ENCODE assay signal across 1 cellular context in the genomic region with DNA sequence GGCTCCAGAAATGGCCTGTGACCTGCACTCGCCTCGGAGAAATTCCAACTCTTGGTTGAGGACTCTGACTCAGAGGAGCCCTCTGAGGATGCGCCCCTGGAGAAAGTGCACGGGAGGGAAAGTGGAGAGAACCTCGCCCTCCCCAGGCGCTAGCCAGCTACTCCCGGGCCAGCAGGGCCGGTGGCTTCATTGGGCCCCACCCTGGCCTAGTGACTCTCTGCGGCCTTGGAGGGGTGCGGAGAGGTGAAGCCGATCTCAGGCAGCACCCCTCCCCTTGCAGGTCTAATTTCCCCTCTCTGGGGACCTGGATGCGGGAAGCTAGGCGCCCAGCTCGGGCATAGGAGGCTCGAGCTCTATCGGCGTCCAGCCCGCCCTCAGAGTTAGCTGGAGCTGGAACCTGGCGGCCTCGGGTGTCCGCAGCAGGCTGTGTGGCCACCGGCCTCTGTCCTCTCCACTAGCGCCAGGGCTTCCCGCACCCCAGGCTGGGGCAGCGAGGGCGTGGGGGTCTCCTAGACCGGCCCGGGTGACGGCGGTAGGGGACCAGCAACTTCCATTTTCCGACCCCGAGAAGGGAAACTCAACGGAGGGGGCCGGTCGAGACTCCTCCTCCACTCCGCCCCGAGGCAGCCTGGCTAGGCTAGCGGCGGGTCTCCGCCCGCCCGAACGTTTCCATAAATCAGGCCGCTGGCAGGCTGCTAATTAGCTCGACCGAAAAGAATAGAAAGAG.
A peak's percentile ranks its signal among the peaks of the same experiment; 100 is the strongest.
TF ChIP-seq lines count a peak whose summit lies in the region.

No MANE protein-coding gene starts in this region.

TF ChIP-seq in K562, 482 proteins besides CTCF, POLR2A, EP300 and RAD21 (continued from another document):
- TF ChIP-seq, protein P1, sequence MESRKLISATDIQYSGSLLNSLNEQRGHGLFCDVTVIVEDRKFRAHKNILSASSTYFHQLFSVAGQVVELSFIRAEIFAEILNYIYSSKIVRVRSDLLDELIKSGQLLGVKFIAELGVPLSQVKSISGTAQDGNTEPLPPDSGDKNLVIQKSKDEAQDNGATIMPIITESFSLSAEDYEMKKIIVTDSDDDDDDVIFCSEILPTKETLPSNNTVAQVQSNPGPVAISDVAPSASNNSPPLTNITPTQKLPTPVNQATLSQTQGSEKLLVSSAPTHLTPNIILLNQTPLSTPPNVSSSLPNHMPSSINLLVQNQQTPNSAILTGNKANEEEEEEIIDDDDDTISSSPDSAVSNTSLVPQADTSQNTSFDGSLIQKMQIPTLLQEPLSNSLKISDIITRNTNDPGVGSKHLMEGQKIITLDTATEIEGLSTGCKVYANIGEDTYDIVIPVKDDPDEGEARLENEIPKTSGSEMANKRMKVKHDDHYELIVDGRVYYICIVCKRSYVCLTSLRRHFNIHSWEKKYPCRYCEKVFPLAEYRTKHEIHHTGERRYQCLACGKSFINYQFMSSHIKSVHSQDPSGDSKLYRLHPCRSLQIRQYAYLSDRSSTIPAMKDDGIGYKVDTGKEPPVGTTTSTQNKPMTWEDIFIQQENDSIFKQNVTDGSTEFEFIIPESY (CRISPR knock-in tag; IDR thresholded peaks at IDR 0.05) = peak; percentile 41; the same call in 1 of the 2 replicates
TF ChIP-seq in K562: peak in this region for 1.
